ENCODE assay signal across 1 cellular context in genomic region chr17:48055531-48056245, GRCh38.
TF ChIP-seq lines count a peak whose summit lies in the region.

No MANE protein-coding gene starts in this region.

TF ChIP-seq in HEK293, 187 proteins besides CTCF, POLR2A, EP300 and RAD21 (continued from another document and continues in another):
- no peak for TF ChIP-seq ZNF311 (tag by site-specific recombination; IDR thresholded peaks at IDR 0.05; ENCODE audit: borderline replicate concordance)
- no peak for TF ChIP-seq WT1 (tag by site-specific recombination; IDR thresholded peaks at IDR 0.05)
- TF ChIP-seq ZNF2 (tag by site-specific recombination; IDR thresholded peaks at IDR 0.05), result no peak
- peak; percentile 32; the same call in 1 of the 2 replicates for TF ChIP-seq ZNF558 (tag by site-specific recombination; IDR thresholded peaks at IDR 0.05)
- TF ChIP-seq BCL11B (tag by site-specific recombination; IDR thresholded peaks at IDR 0.05; ENCODE audit: low read depth), result no peak
- no peak for TF ChIP-seq ZNF404 (tag by site-specific recombination; IDR thresholded peaks at IDR 0.05)
- no peak for TF ChIP-seq ZXDB (tag by site-specific recombination; IDR thresholded peaks at IDR 0.05)
- no peak for TF ChIP-seq REPIN1 (tag by site-specific recombination; IDR thresholded peaks at IDR 0.05; ENCODE audit: low read depth)
- TF ChIP-seq ZNF214 (tag by site-specific recombination; IDR thresholded peaks at IDR 0.05; ENCODE audit: borderline replicate concordance), result no peak
- TF ChIP-seq ZNF629 (tag by site-specific recombination; IDR thresholded peaks at IDR 0.05), result no peak
- TF ChIP-seq ZBTB10 (tag by site-specific recombination; IDR thresholded peaks at IDR 0.05), result peak; percentile 75
- TF ChIP-seq ZBTB21 (tag by site-specific recombination; IDR thresholded peaks at IDR 0.05), result 0 out of 2 replicates have a peak, but pooled peaks have one; percentile 20
- no peak for TF ChIP-seq ZNF621 (tag by site-specific recombination; IDR thresholded peaks at IDR 0.05)
- TF ChIP-seq ZNF292 (tag by site-specific recombination; IDR thresholded peaks at IDR 0.05; ENCODE audit: borderline replicate concordance, low read depth), result no peak
- TF ChIP-seq PRDM1 (tag by site-specific recombination; IDR thresholded peaks at IDR 0.05), result no peak
- peak; percentile 83 for TF ChIP-seq PATZ1 (tag by site-specific recombination; IDR thresholded peaks at IDR 0.05)
- peak; percentile 72; the same call in 1 of the 2 replicates for TF ChIP-seq ZEB2 (tag by site-specific recombination; IDR thresholded peaks at IDR 0.05)
- TF ChIP-seq ZNF585B (tag by site-specific recombination; IDR thresholded peaks at IDR 0.05), result no peak
- peak; percentile 75 for TF ChIP-seq ZNF341 (tag by site-specific recombination; IDR thresholded peaks at IDR 0.05; ENCODE audit: low read depth)
- no peak for TF ChIP-seq ZNF426 (tag by site-specific recombination; IDR thresholded peaks at IDR 0.05)
- 0 out of 2 replicates have a peak, but pooled peaks have one; percentile 58 for TF ChIP-seq ZNF600 (tag by site-specific recombination; IDR thresholded peaks at IDR 0.05)
- TF ChIP-seq ZBTB49 (tag by site-specific recombination; IDR thresholded peaks at IDR 0.05; ENCODE audit: low read depth), result no peak
- no peak for TF ChIP-seq ZNF521 (tag by site-specific recombination; IDR thresholded peaks at IDR 0.05)
- peak; percentile 79 for TF ChIP-seq PRDM10 (tag by site-specific recombination; IDR thresholded peaks at IDR 0.05)
- TF ChIP-seq GLIS1 (tag by site-specific recombination; IDR thresholded peaks at IDR 0.05), result peak; percentile 34
- TF ChIP-seq ZNF280D (tag by site-specific recombination; IDR thresholded peaks at IDR 0.05), result no peak
- TF ChIP-seq ZNF580 (tag by site-specific recombination; IDR thresholded peaks at IDR 0.05), result no peak
- TF ChIP-seq ZNF664 (tag by site-specific recombination; IDR thresholded peaks at IDR 0.05), result no peak
- peak; percentile 27; the same call in 1 of the 2 replicates for TF ChIP-seq ZBTB20 (tag by site-specific recombination; IDR thresholded peaks at IDR 0.05)
- no peak for TF ChIP-seq ZNF138 (tag by site-specific recombination; IDR thresholded peaks at IDR 0.05; ENCODE audit: borderline replicate concordance)
- TF ChIP-seq ZNF692 (tag by site-specific recombination; IDR thresholded peaks at IDR 0.05), result peak; percentile 15; the same call in 1 of the 2 replicates
- no peak for TF ChIP-seq ZNF248 (tag by site-specific recombination; IDR thresholded peaks at IDR 0.05)
- TF ChIP-seq TCF7L2 (IDR thresholded peaks at IDR 0.05; ENCODE audit: borderline replicate concordance, low read depth, low read length), result no peak
- TF ChIP-seq ZNF660 (tag by site-specific recombination; IDR thresholded peaks at IDR 0.05), result peak; percentile 47; the same call in 1 of the 2 replicates
- TF ChIP-seq ZNF112 (tag by site-specific recombination; IDR thresholded peaks at IDR 0.05), result no peak
- TF ChIP-seq IKZF3 (tag by site-specific recombination; IDR thresholded peaks at IDR 0.05), result peak; percentile 95
- TF ChIP-seq ZBTB48 (tag by site-specific recombination; IDR thresholded peaks at IDR 0.05), result peak; percentile 78
- peak; percentile 39; the same call in 1 of the 2 replicates for TF ChIP-seq ZBTB8A (tag by site-specific recombination; IDR thresholded peaks at IDR 0.05)
- peak; percentile 65 for TF ChIP-seq SP3 (tag by site-specific recombination; IDR thresholded peaks at IDR 0.05)
- TF ChIP-seq ZNF223 (tag by site-specific recombination; IDR thresholded peaks at IDR 0.05), result no peak
- TF ChIP-seq ZNF626 (tag by site-specific recombination; IDR thresholded peaks at IDR 0.05), result no peak
- peak; percentile 70 for TF ChIP-seq KLF9 (tag by site-specific recombination; IDR thresholded peaks at IDR 0.05; ENCODE audit: low read depth)
- TF ChIP-seq ZNF184 (tag by site-specific recombination; IDR thresholded peaks at IDR 0.05), result no peak
- TF ChIP-seq ZNF561 (tag by site-specific recombination; IDR thresholded peaks at IDR 0.05; ENCODE audit: borderline replicate concordance), result no peak
- no peak for TF ChIP-seq ZNF140 (tag by site-specific recombination; IDR thresholded peaks at IDR 0.05)
- TF ChIP-seq ZNF654 (tag by site-specific recombination; IDR thresholded peaks at IDR 0.05; ENCODE audit: low read depth), result no peak
- no peak; the same call in 1 of the 2 replicates for TF ChIP-seq SP7 (tag by site-specific recombination; IDR thresholded peaks at IDR 0.05)
- no peak for TF ChIP-seq ZNF658 (tag by site-specific recombination; IDR thresholded peaks at IDR 0.05)
- TF ChIP-seq BCL6B (tag by site-specific recombination; IDR thresholded peaks at IDR 0.05), result no peak
- TF ChIP-seq GLI4 (tag by site-specific recombination; IDR thresholded peaks at IDR 0.05), result no peak
- peak; percentile 95 for TF ChIP-seq SCRT2 (tag by site-specific recombination; IDR thresholded peaks at IDR 0.05)
- no peak for TF ChIP-seq ZNF221 (tag by site-specific recombination; IDR thresholded peaks at IDR 0.05; ENCODE audit: borderline replicate concordance)
- TF ChIP-seq KLF10 (tag by site-specific recombination; IDR thresholded peaks at IDR 0.05), result peak; percentile 62; the same call in 1 of the 2 replicates
- no peak for TF ChIP-seq ZNF155 (tag by site-specific recombination; IDR thresholded peaks at IDR 0.05)
